In the genomic region with DNA sequence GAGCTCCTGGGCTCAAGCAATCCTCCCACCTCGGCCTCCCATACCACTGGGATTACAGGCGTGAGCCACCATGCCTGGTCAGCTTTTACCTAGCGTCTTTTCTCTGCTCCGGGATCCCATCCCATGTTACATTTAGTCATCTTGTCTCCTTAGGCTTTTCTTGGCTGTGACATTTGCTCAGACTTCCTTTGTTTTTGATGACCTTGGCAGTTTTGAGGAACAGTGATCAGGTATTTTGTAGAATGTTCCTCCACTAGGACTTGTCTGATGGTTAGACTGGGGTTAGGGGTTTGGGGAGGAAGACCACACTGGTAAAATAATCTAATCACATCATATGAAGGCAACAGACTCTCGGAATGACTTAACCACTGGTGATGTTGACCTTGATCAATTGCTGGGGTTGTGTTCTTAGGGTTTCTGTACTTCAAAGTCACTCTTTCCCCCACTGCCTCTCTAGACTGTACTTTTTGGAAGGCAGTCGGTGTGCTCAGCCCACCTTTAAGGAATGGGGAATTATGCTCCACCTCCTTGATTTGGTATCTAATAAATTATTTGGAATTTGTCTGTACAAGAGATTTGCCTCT, we compare ENCODE assay signal across 1 cellular context.
A peak's percentile ranks its signal among the peaks of the same experiment; 100 is the strongest.
TF ChIP-seq lines count a peak whose summit lies in the region.

No MANE protein-coding gene starts in this region.

TF ChIP-seq in K562, 482 proteins besides CTCF, POLR2A, EP300 and RAD21:
- TF ChIP-seq, protein P1, sequence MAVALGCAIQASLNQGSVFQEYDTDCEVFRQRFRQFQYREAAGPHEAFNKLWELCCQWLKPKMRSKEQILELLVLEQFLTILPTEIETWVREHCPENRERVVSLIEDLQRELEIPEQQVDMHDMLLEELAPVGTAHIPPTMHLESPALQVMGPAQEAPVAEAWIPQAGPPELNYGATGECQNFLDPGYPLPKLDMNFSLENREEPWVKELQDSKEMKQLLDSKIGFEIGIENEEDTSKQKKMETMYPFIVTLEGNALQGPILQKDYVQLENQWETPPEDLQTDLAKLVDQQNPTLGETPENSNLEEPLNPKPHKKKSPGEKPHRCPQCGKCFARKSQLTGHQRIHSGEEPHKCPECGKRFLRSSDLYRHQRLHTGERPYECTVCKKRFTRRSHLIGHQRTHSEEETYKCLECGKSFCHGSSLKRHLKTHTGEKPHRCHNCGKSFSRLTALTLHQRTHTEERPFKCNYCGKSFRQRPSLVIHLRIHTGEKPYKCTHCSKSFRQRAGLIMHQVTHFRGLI (CRISPR knock-in tag; IDR thresholded peaks at IDR 0.05) = no peak
- TF ChIP-seq ZNF217 (CRISPR knock-in tag; IDR thresholded peaks at IDR 0.05) (no peak), ZNF134 (CRISPR knock-in tag; conservative IDR thresholded peaks at IDR 0.05) (no peak), ZNF408 (CRISPR knock-in tag; IDR thresholded peaks at IDR 0.05; ENCODE audit: low read depth) (no peak), TRIM24 (IDR thresholded peaks at IDR 0.05) (no peak), NR2C1 (IDR thresholded peaks at IDR 0.05) (no peak), NR2C1 (tag; IDR thresholded peaks at IDR 0.05) (no peak), CBX5 (IDR thresholded peaks at IDR 0.05; ENCODE audit: borderline replicate concordance, low read depth) (no peak), ZBTB17 (CRISPR knock-in tag; IDR thresholded peaks at IDR 0.05) (no peak), MAFF (IDR thresholded peaks at IDR 0.05; ENCODE audit: low read length) (0 out of 2 replicates have a peak, but pooled peaks have one; percentile 32), BRD9 (IDR thresholded peaks at IDR 0.05; ENCODE audit: low read depth, partially characterized antibody) (no peak), RBM34 (IDR thresholded peaks at IDR 0.05; ENCODE audit: borderline replicate concordance, insufficient read depth, low read length) (no peak), PTBP1 (IDR thresholded peaks at IDR 0.05; ENCODE audit: low read depth, low read length) (no peak), HDAC8 (tag; IDR thresholded peaks at IDR 0.05) (no peak), TARDBP (IDR thresholded peaks at IDR 0.05) (no peak), ZNF316 (IDR thresholded peaks at IDR 0.05) (peak; percentile 48; the same call in 1 of the 2 replicates), SPI1 (IDR thresholded peaks at IDR 0.05; ENCODE audit: borderline replicate concordance, low read depth, low read length) (no peak), ZEB2 (IDR thresholded peaks at IDR 0.05) (no peak), MAFK (IDR thresholded peaks at IDR 0.05; ENCODE audit: low read length) (0 out of 2 replicates have a peak, but pooled peaks have one; percentile 25), SMAD4 (CRISPR knock-in tag; conservative IDR thresholded peaks at IDR 0.05) (no peak), TAL1 (IDR thresholded peaks at IDR 0.05) (no peak), ARID2 (IDR thresholded peaks at IDR 0.05) (no peak), MTF1 (CRISPR knock-in tag; IDR thresholded peaks at IDR 0.05; ENCODE audit: borderline replicate concordance) (no peak)
- TF ChIP-seq, protein P2, sequence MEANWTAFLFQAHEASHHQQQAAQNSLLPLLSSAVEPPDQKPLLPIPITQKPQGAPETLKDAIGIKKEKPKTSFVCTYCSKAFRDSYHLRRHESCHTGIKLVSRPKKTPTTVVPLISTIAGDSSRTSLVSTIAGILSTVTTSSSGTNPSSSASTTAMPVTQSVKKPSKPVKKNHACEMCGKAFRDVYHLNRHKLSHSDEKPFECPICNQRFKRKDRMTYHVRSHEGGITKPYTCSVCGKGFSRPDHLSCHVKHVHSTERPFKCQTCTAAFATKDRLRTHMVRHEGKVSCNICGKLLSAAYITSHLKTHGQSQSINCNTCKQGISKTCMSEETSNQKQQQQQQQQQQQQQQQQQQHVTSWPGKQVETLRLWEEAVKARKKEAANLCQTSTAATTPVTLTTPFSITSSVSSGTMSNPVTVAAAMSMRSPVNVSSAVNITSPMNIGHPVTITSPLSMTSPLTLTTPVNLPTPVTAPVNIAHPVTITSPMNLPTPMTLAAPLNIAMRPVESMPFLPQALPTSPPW (CRISPR knock-in tag; IDR thresholded peaks at IDR 0.05) = no peak
- TF ChIP-seq, protein P3, sequence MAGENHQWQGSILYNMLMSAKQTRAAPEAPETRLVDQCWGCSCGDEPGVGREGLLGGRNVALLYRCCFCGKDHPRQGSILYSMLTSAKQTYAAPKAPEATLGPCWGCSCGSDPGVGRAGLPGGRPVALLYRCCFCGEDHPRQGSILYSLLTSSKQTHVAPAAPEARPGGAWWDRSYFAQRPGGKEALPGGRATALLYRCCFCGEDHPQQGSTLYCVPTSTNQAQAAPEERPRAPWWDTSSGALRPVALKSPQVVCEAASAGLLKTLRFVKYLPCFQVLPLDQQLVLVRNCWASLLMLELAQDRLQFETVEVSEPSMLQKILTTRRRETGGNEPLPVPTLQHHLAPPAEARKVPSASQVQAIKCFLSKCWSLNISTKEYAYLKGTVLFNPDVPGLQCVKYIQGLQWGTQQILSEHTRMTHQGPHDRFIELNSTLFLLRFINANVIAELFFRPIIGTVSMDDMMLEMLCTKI (IDR thresholded peaks at IDR 0.05; ENCODE audit: partially characterized antibody) = no peak
